7 cellular contexts compared by ENCODE assay signal in genomic region chr4:49130724-49131123, GRCh38.
DNase-seq lines count a peak whose midpoint lies in the region; ATAC-seq and TF ChIP-seq lines count a peak whose summit lies in the region.
"Not testable (repeated sequence)": the region's sequence is repeated elsewhere in the genome, so short reads cannot be mapped to it uniquely, and the experiment has no call there.

No MANE protein-coding gene starts in this region.

- not testable (repeated sequence) for TF ChIP-seq CTCF in lower lobe of right lung (IDR thresholded peaks at IDR 0.05); omental fat pad (IDR thresholded peaks at IDR 0.05); thoracic aorta (IDR thresholded peaks at IDR 0.05); upper lobe of right lung (IDR thresholded peaks at IDR 0.05)

- not testable (repeated sequence) for H3K36me3 ChIP-seq in lower lobe of right lung, thoracic aorta, upper lobe of right lung

- not testable (repeated sequence) for H3K27me3 ChIP-seq in lower lobe of right lung (ENCODE audit: low read depth); thoracic aorta (replicated peaks; ENCODE audit: insufficient read depth); upper lobe of right lung

- ATAC-seq in esophagus mucosa (peak; percentile 7), Right ventricle myocardium inferior (peak; percentile 50), left ventricle myocardium superior (peak; percentile 21), lower lobe of right lung (peak; percentile 24 to 48), omental fat pad (ENCODE audit: low FRiP score) (peak; percentile 22), thoracic aorta (ENCODE audit: insufficient number of reproducible peaks, low FRiP score, low read depth) (peak; percentile 1), upper lobe of right lung (peak; percentile 19)

- intact Hi-C loops in Right ventricle myocardium inferior (cut with DNase I); left ventricle myocardium superior (cut with micrococcal nuclease); lower lobe of right lung (cut with DNase I); upper lobe of right lung (cut with DNase I): not testable (repeated sequence)

- not testable (repeated sequence) for H3K9me3 ChIP-seq in lower lobe of right lung, thoracic aorta, upper lobe of right lung

- not testable (repeated sequence) for H3K27ac ChIP-seq in lower lobe of right lung, thoracic aorta, upper lobe of right lung

- H3K4me1 ChIP-seq in lower lobe of right lung; thoracic aorta (ENCODE audit: control insufficient read depth in 1 of 2, low read depth in 2 of 2); upper lobe of right lung: not testable (repeated sequence)

- not testable (repeated sequence) for DNase-seq in Right ventricle myocardium inferior (ENCODE audit: missing footprints); left ventricle myocardium superior; lower lobe of right lung; omental fat pad (ENCODE audit: low spot score); thoracic aorta (ENCODE audit: low spot score); upper lobe of right lung

- H3K4me3 ChIP-seq in lower lobe of right lung, thoracic aorta, upper lobe of right lung: not testable (repeated sequence)
